Comparison of ENCODE assay signal across 22 cellular contexts in the genomic region with DNA sequence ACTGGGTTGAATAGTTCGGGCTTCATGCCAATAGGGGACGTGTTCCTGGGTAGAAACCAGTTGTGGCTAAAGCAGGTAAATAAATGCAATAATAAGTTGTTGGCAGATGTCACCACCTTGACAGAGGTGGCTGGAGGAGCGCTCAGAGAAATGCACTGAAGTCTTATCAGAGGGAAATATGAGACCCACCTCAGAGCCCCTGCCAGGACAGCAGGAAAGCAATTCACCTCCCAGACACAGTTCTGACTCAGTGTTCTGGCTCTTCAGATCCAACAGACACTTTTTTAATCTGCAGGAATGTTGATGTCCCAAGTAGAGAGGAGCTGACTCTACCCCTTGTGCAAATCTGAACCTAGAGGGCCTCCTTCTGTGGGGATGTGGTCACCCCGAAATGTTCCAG.
A peak's percentile ranks its signal among the peaks of the same experiment; 100 is the strongest.
DNase-seq lines count a peak whose midpoint lies in the region; ATAC-seq, FAIRE-seq and TF ChIP-seq lines count a peak whose summit lies in the region.
"Had no signal": no experiment of that assay in that cellular context is flagged by ENCODE, and none has a peak within 500 bp of the region (broad histone marks: within the 10 kb centered on the region; RNA-seq: fewer than 3 reads in every experiment).

No MANE protein-coding gene starts in this region.

- ATAC-seq in GM18502 (IDR thresholded peaks at IDR 0.05; ENCODE audit: poor library complexity, unreplicated experiment) (peak; percentile 23), GM21737 (IDR thresholded peaks at IDR 0.05; ENCODE audit: unreplicated experiment) (peak; percentile 22), HG03520 (IDR thresholded peaks at IDR 0.05; ENCODE audit: unreplicated experiment) (peak; percentile 7), GM12878 (peak; percentile 37; the same call in 2 of the 3 replicates), GM19023 (IDR thresholded peaks at IDR 0.05; ENCODE audit: unreplicated experiment) (no peak)
- ATAC-seq: activated T-cell treated with anti-CD3 and anti-CD28 coated beads, Interleukin-2, amount 50 U/mL, for 72 hours; heart left ventricle; left ventricle myocardium superior; mucosa of descending colon; T-helper 17 cell had no signal

- H3K27ac ChIP-seq in GM12878 (ENCODE audit: control insufficient read depth, insufficient read depth) = no peak overlapping the region
- H3K27ac ChIP-seq: BLaER1, heart left ventricle, SJSA1 had no signal

- no peak overlapping the region for H3K9ac ChIP-seq in GM12878 (ENCODE audit: control insufficient read depth, insufficient read depth, low read length)
- H3K9ac ChIP-seq: BLaER1 had no signal

- TF ChIP-seq POLR2A in GM12878 (IDR thresholded peaks at IDR 0.05; ENCODE audit: low read depth, low read length) (no peak), erythroblast (IDR thresholded peaks at IDR 0.05; ENCODE audit: low read length) (no peak)

- WGBS in GM12878 (ENCODE audit: insufficient coverage, insufficient replicate concordance, low lambda C conversion rate, missing lambda C conversion rate) = 6% methylated on average over 4 of the region's 4 CpGs

- H3K9me3 ChIP-seq in GM12878 (replicated peaks; ENCODE audit: control insufficient read depth, insufficient read depth, low read length) = no peaks in the 10 kb centered on the region
- H3K9me3 ChIP-seq: BLaER1, SJSA1 had no signal

- POLR2A ChIA-PET in GM12878 (lab: Charles Lee) = no interaction called here

- RAD21 ChIA-PET in GM12878 (lab: Charles Lee; ENCODE audit: unreplicated experiment) = no interaction called here

- FAIRE-seq in GM12878 (lab: Jason Lieb, UNC) = no peak
- FAIRE-seq: H1 had no signal

- no peaks in the 10 kb centered on the region for H3K79me2 ChIP-seq in GM12878 (ENCODE audit: control insufficient read depth, insufficient read depth, low read length)

- H3K27me3 ChIP-seq in GM12878 (replicated peaks in 1 of 2; ENCODE audit: control insufficient read depth in 2 of 2, insufficient read depth in 2 of 2, low read length in 1 of 2) = no peaks in the 10 kb centered on the region
- H3K27me3 ChIP-seq: BLaER1, heart left ventricle, SJSA1 had no signal

- in situ Hi-C loops in GM12878 (cut with MboI) = no loop called here

- CTCF ChIA-PET in GM12878 (lab: Yijun Ruan, JAX) = interaction anchor here (0.6 kb wide), 1 partner anchor 27 kb away, joined by 3 read pairs; no protein-coding TSS in a partner anchor

- DNase-seq in GM12878 (ENCODE audit: low read depth, low spot score) (no peak), erythroblast (lab: John Stamatoyannopoulos, UW) (no peak), NCI-H1417 (lab: John Stamatoyannopoulos, UW) (no peak), SKM-1 (lab: John Stamatoyannopoulos, UW; ENCODE audit: unreplicated experiment) (no peak)
- DNase-seq: activated CD4-positive, alpha-beta T cell treated with anti-CD3 and anti-CD28 coated beads, Interleukin-2, amount 10 ng/mL, durations not matched to agents 24 days and 14 days; activated naive CD4-positive, alpha-beta T cell treated with anti-CD3 and anti-CD28 coated beads for 36 hours; activated T-cell treated with anti-CD3 and anti-CD28 coated beads, Interleukin-2, amount 50 U/mL, for 72 hours; aorta; heart left ventricle; left ventricle myocardium superior; mucosa of descending colon; NCI-H2029; NCI-H345; NCI-H82; T-helper 17 cell had no signal

- TF ChIP-seq RAD21 in GM12878 (IDR thresholded peaks at IDR 0.05; ENCODE audit: insufficient read depth, low read depth, low read length) = peak; percentile 23; the same call in 1 of the 2 replicates

- no peak overlapping the region for H3K4me3 ChIP-seq in GM12878
- H3K4me3 ChIP-seq: BLaER1, heart left ventricle, mucosa of descending colon, SJSA1 had no signal

- no peaks in the 10 kb centered on the region; the same call in 1 of the 2 replicates for H3K4me1 ChIP-seq in GM12878 (ENCODE audit: control insufficient read depth, insufficient read depth, low read length)
- H3K4me1 ChIP-seq: heart left ventricle, SJSA1 had no signal

- H4K20me1 ChIP-seq in GM12878 (ENCODE audit: control insufficient read depth, insufficient read depth) = no peaks in the 10 kb centered on the region
- H4K20me1 ChIP-seq: BLaER1 had no signal

- BruUV-seq in GM12878 (replicated peaks; lab: Mats Ljungman, UMichigan) = no TSS peak

- no peak overlapping the region for H2AFZ ChIP-seq in GM12878 (ENCODE audit: control insufficient read depth, low read depth, low read length)

- SMC1A ChIA-PET in GM12878 (lab: Charles Lee; ENCODE audit: uncharacterized antibody, unreplicated experiment) = interaction anchor here (1.4 kb wide), 1 partner anchor 9 kb away, joined by 3 read pairs; no protein-coding TSS in a partner anchor

- intact Hi-C loops in GM12878 (cut with micrococcal nuclease; ENCODE audit: unreplicated experiment) = no loop called here

- H3K36me3 ChIP-seq in GM12878 (ENCODE audit: control insufficient read depth in 2 of 2, insufficient read depth in 2 of 2, low read length in 1 of 2) = no peaks in the 10 kb centered on the region
- H3K36me3 ChIP-seq: BLaER1, heart left ventricle, SJSA1 had no signal

- no peak overlapping the region for H3K4me2 ChIP-seq in GM12878 (ENCODE audit: control insufficient read depth, insufficient read depth)
- H3K4me2 ChIP-seq: BLaER1 had no signal

- no peak for TF ChIP-seq EP300 in GM12878 (IDR thresholded peaks at IDR 0.05; ENCODE audit: borderline replicate concordance in 1 of 2, control insufficient read depth in 1 of 2, low read depth in 2 of 2, low read length in 2 of 2)

- no peak for TF ChIP-seq CTCF in GM12878 (IDR thresholded peaks at IDR 0.05 in 2 of 3, conservative IDR thresholded peaks at IDR 0.05 in 1 of 3; ENCODE audit: control insufficient read depth in 2 of 3, extremely low read depth in 1 of 3, insufficient read depth in 1 of 3, low read depth in 3 of 3, low read length in 3 of 3)

TF ChIP-seq in GM12878, 131 proteins besides CTCF, POLR2A, EP300 and RAD21:
- TF ChIP-seq, protein P1, sequence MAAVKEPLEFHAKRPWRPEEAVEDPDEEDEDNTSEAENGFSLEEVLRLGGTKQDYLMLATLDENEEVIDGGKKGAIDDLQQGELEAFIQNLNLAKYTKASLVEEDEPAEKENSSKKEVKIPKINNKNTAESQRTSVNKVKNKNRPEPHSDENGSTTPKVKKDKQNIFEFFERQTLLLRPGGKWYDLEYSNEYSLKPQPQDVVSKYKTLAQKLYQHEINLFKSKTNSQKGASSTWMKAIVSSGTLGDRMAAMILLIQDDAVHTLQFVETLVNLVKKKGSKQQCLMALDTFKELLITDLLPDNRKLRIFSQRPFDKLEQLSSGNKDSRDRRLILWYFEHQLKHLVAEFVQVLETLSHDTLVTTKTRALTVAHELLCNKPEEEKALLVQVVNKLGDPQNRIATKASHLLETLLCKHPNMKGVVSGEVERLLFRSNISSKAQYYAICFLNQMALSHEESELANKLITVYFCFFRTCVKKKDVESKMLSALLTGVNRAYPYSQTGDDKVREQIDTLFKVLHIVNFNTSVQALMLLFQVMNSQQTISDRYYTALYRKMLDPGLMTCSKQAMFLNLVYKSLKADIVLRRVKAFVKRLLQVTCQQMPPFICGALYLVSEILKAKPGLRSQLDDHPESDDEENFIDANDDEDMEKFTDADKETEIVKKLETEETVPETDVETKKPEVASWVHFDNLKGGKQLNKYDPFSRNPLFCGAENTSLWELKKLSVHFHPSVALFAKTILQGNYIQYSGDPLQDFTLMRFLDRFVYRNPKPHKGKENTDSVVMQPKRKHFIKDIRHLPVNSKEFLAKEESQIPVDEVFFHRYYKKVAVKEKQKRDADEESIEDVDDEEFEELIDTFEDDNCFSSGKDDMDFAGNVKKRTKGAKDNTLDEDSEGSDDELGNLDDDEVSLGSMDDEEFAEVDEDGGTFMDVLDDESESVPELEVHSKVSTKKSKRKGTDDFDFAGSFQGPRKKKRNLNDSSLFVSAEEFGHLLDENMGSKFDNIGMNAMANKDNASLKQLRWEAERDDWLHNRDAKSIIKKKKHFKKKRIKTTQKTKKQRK (IDR thresholded peaks at IDR 0.05; ENCODE audit: low read depth, low read length) = no peak
- no peak for TF ChIP-seq CREB1 (IDR thresholded peaks at IDR 0.05; ENCODE audit: low read depth)
